ENCODE assay signal across 9 cellular contexts in the genomic region with DNA sequence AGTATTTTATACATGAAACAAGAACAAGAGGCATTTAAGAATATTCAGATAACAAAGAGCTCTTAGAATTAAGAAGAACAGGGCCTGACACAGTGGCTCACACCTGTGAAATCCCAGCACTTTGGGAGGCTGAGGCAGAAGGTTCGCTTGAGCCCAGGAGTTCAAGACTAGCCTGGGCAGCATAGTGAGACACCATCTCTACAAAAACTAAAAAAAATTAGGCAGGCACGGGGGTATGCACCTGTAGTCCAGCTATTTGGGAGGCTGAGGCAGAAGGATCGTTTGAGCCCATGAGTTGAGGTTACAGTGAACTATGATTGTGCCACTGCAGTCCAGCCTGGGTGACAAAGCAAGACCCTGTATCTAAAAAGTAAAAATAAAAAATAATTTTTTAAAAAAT.
"Had no signal": no experiment of that assay in that cellular context is flagged by ENCODE, and none has a peak within 500 bp of the region (broad histone marks: within the 10 kb centered on the region; RNA-seq: fewer than 3 reads in every experiment).

No MANE protein-coding gene starts in this region.

- H3K9me3 ChIP-seq: HAP-1 had no signal

- H3K27ac ChIP-seq: GM23248 had no signal

- DNase-seq: GM23248, GOT3, H7, HFFc6, IMR-90, KG1 had no signal

- H2AFZ ChIP-seq: GM23248 had no signal

- H3K27ac Mint-ChIP-seq: HFFc6 had no signal

- H3K4me1 ChIP-seq: HAP-1 had no signal

- ATAC-seq: HCT116, K562 had no signal

- H3K9me3 Mint-ChIP-seq: HFFc6 had no signal

- H3K9ac ChIP-seq: GM23248 had no signal

- H3K4me3 ChIP-seq: GM23248, HAP-1, K562 had no signal

- H3K4me3 Mint-ChIP-seq: HFFc6 had no signal
